Comparison of ENCODE assay signal across 12 cellular contexts in the genomic region with DNA sequence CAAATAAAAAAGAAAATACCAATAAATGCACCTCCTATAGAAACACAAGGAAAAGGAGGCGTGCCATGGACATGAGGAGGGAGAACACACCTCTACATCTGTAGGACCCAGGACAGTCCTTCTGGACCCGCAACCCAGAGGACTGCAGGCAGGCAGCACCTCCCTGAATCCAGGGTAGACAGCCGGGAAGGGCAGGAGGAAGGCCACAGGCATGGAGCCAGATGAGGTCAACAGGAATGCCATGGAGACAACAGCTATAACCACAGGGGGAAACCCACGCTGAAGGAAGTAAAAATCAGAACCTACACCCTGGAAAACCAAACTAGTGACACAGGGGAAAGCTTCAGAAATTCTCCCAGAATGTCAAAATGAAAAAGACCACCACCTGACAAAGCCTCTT.
"Had no signal": no experiment of that assay in that cellular context is flagged by ENCODE, and none has a peak within 500 bp of the region (broad histone marks: within the 10 kb centered on the region; RNA-seq: fewer than 3 reads in every experiment).

No MANE protein-coding gene starts in this region.

- ATAC-seq: activated T-helper 17 cell treated with anti-CD3 and anti-CD28 coated beads, Interleukin-2, amount 50 U/mL, for 72 hours; foreskin keratinocyte; left colon; stimulated activated naive CD8-positive, alpha-beta T cell treated with anti-CD3 and anti-CD28 coated beads, Interleukin-15, amount 100 ng/mL, for 72 hours had no signal

- H3K27ac ChIP-seq: esophagus squamous epithelium, foreskin keratinocyte, SK-N-MC had no signal

- H3K4me2 ChIP-seq: smooth muscle cell had no signal

- H3K36me3 ChIP-seq: esophagus squamous epithelium had no signal

- H3K4me3 ChIP-seq: esophagus squamous epithelium, SK-N-MC, smooth muscle cell had no signal

- H3K4me1 ChIP-seq: esophagus squamous epithelium, foreskin keratinocyte had no signal

- DNase-seq: activated CD4-positive, alpha-beta T cell treated with anti-CD3 and anti-CD28 coated beads, Interleukin-2, amount 50 U/mL, for 1 hour; activated naive CD4-positive, alpha-beta T cell treated with Interleukin-2 at 50 U/mL for 16 hours; anterior cingulate cortex; esophagus squamous epithelium; foreskin keratinocyte; immature natural killer cell; left colon; naive B cell; stimulated activated naive CD8-positive, alpha-beta T cell treated with anti-CD3 and anti-CD28 coated beads, Interleukin-15, amount 100 ng/mL, for 72 hours had no signal

- H3K27me3 ChIP-seq: esophagus squamous epithelium had no signal
